ENCODE assay signal across 28 cellular contexts in genomic region chr9:118751848-118752223, GRCh38.
"Had no signal": no experiment of that assay in that cellular context is flagged by ENCODE, and none has a peak within 500 bp of the region (broad histone marks: within the 10 kb centered on the region; RNA-seq: fewer than 3 reads in every experiment).

No MANE protein-coding gene starts in this region.

- ATAC-seq: activated CD8-positive, alpha-beta T cell treated with anti-CD3 and anti-CD28 coated beads for 36 hours; activated T-cell treated with anti-CD3 and anti-CD28 coated beads, Interleukin-2, amount 50 U/mL, for 4 hours; activated T-helper 17 cell treated with anti-CD3 and anti-CD28 coated beads, Interleukin-2, amount 50 U/mL, for 72 hours; body of pancreas; effector memory CD8-positive, alpha-beta T cell; gastroesophageal sphincter had no signal

- H3K27ac ChIP-seq: body of pancreas, epithelial cell of prostate, esophagus squamous epithelium, gastroesophageal sphincter had no signal

- H3K36me3 ChIP-seq: esophagus squamous epithelium, gastroesophageal sphincter had no signal

- DNase-seq: activated CD4-positive, alpha-beta T cell treated with anti-CD3 and anti-CD28 coated beads for 1 hour; activated CD4-positive, alpha-beta T cell treated with anti-CD3 and anti-CD28 coated beads for 4 hours; activated CD4-positive, alpha-beta T cell treated with anti-CD3 and anti-CD28 coated beads, Interleukin-2, amount 10 ng/mL, durations not matched to agents 7 days and 5 days; activated CD4-positive, alpha-beta T cell treated with anti-CD3 and anti-CD28 coated beads, Interleukin-2, amount 50 U/mL, for 48 hours; activated CD8-positive, alpha-beta memory T cell treated with anti-CD3 and anti-CD28 coated beads for 24 hours; activated CD8-positive, alpha-beta T cell treated with anti-CD3 and anti-CD28 coated beads for 36 hours; activated effector memory CD4-positive, alpha-beta T cell treated with Interleukin-2 at 50 U/mL for 16 hours; activated gamma-delta T cell treated with Interleukin-2 at 50 U/mL for 16 hours; activated naive CD4-positive, alpha-beta T cell treated with anti-CD3 and anti-CD28 coated beads, Interleukin-2, amount 50 U/mL, for 16 hours; activated naive CD4-positive, alpha-beta T cell treated with Interleukin-2 at 50 U/mL for 16 hours; activated T-cell treated with anti-CD3 and anti-CD28 coated beads, Interleukin-2, amount 50 U/mL, for 4 hours; amniotic stem cell; anterior cingulate cortex; body of pancreas; caudate nucleus; cortex of kidney; dermis blood vessel endothelial cell; effector CD4-positive, alpha-beta T cell; effector memory CD8-positive, alpha-beta T cell; esophagus squamous epithelium; foreskin melanocyte; T-helper 2 cell had no signal

- H3K27me3 ChIP-seq: body of pancreas, esophagus squamous epithelium, gastroesophageal sphincter had no signal

- FAIRE-seq: colon, endometrium, endothelial cell of umbilical vein had no signal

- H3K4me3 ChIP-seq: body of pancreas, esophagus squamous epithelium, gastroesophageal sphincter had no signal

- H3K4me1 ChIP-seq: body of pancreas, esophagus squamous epithelium, gastroesophageal sphincter had no signal

- H3K9me3 ChIP-seq: body of pancreas had no signal
